In the genomic region with DNA sequence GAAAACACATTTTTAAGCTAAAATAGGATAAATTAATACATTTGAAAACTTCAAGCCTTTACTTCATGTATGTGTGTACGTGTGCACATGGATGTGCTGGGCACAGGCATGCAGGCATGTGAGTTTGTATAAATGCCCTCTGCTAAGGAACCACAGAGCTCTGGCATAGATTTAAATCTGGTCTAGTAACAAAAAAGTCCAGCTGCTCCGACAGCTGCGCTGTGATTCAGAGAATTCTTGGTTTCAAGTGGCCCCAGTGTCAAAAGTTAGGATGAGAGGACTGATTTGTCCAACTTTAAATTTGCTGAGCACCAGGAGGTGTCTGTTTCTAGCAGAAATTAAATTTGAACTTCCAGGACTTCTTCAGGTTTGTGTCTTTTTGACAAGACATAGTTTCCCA, we compare ENCODE assay signal across 1 cellular context.
TF ChIP-seq lines count a peak whose summit lies in the region.

No MANE protein-coding gene starts in this region.

TF ChIP-seq in SK-N-SH treated with all-trans-retinoic acid at 6 μM for 48 hours, 23 proteins besides CTCF, POLR2A, EP300 and RAD21 (continued from another document):
- TF ChIP-seq TSHZ2 (CRISPR knock-in tag; IDR thresholded peaks at IDR 0.05): no peak
